Comparison of ENCODE assay signal across 10 cellular contexts in the genomic region with DNA sequence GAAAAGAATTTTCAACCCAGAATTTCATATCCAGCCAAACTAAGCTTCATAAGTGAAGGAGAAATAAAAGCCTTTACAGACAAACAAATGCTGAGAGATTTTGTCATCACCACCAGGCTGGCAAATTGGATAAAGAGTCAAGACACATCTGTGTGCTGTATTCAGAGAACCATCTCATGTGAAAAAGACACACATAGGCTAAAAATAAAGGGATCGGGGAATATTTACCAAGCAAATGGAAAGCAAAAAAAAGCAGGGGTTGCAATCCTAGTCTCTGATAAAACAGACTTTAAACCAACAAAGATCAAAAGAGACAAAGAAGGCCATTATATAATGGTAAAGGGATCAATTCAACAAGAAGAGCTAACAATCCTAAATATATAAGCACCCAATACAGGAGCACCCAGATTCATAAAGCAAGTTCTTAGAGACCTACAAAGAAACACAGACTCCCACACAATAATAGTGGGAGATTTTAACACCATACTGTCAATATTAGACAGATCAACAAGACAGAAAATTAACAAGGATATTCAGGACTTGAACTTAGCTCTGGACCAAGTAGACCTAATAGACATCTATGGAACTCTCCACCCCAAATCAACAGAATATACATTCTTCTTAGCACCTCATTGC. TPM values are rescaled to one million over a fixed set of nuclear protein-coding genes. Genes with fewer than 3 reads are reported as not detected.
"Had no signal": no experiment of that assay in that cellular context is flagged by ENCODE, and none has a peak within 500 bp of the region (broad histone marks: within the 10 kb centered on the region; RNA-seq: fewer than 3 reads in every experiment).

No MANE protein-coding gene starts in this region.

RNA-seq across cellular contexts. Expression of gene ACSM6, which starts 55.9 kb away (rescaled TPM):
- total RNA-seq: OCI-LY7, PC-3, PC-9, Peyer's patch, Right ventricle myocardium inferior, Right ventricle myocardium superior, RPMI7951, SJSA1, SK-MEL-5 had no signal
- polyA plus RNA-seq: SK-N-SH had no signal
